Comparison of ENCODE assay signal across 2 cellular contexts in the genomic region with DNA sequence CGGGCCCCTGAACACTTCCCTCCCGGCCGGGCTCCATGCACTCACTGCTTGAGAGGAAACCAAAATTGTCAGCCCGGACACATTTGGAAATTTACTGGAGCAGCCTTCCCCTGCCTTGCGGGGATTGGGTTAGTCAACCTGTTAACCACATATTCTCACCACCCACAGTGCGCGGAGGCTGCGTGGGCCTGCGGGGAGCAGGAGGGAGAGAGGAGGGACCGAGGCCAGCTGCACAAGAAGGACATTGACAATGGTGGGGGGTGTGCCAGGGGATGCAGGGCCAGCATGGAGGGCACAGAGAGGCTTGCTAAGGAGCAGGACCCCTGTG.
TF ChIP-seq lines count a peak whose summit lies in the region.

No MANE protein-coding gene starts in this region.

TF ChIP-seq in WTC11, 78 proteins besides CTCF, POLR2A, EP300 and RAD21 (continued from another document):
- TF ChIP-seq, protein P1, sequence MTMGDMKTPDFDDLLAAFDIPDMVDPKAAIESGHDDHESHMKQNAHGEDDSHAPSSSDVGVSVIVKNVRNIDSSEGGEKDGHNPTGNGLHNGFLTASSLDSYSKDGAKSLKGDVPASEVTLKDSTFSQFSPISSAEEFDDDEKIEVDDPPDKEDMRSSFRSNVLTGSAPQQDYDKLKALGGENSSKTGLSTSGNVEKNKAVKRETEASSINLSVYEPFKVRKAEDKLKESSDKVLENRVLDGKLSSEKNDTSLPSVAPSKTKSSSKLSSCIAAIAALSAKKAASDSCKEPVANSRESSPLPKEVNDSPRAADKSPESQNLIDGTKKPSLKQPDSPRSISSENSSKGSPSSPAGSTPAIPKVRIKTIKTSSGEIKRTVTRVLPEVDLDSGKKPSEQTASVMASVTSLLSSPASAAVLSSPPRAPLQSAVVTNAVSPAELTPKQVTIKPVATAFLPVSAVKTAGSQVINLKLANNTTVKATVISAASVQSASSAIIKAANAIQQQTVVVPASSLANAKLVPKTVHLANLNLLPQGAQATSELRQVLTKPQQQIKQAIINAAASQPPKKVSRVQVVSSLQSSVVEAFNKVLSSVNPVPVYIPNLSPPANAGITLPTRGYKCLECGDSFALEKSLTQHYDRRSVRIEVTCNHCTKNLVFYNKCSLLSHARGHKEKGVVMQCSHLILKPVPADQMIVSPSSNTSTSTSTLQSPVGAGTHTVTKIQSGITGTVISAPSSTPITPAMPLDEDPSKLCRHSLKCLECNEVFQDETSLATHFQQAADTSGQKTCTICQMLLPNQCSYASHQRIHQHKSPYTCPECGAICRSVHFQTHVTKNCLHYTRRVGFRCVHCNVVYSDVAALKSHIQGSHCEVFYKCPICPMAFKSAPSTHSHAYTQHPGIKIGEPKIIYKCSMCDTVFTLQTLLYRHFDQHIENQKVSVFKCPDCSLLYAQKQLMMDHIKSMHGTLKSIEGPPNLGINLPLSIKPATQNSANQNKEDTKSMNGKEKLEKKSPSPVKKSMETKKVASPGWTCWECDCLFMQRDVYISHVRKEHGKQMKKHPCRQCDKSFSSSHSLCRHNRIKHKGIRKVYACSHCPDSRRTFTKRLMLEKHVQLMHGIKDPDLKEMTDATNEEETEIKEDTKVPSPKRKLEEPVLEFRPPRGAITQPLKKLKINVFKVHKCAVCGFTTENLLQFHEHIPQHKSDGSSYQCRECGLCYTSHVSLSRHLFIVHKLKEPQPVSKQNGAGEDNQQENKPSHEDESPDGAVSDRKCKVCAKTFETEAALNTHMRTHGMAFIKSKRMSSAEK (CRISPR knock-in tag; IDR thresholded peaks at IDR 0.05; ENCODE audit: borderline replicate concordance): no peak
- no peak for TF ChIP-seq ERG (CRISPR knock-in tag; IDR thresholded peaks at IDR 0.05)
- TF ChIP-seq SMAD4 (CRISPR knock-in tag; IDR thresholded peaks at IDR 0.05): no peak
- no peak for TF ChIP-seq HMGA2 (CRISPR knock-in tag; IDR thresholded peaks at IDR 0.05)
- no peak for TF ChIP-seq ZMAT4 (CRISPR knock-in tag; IDR thresholded peaks at IDR 0.05)
- TF ChIP-seq, protein P2, sequence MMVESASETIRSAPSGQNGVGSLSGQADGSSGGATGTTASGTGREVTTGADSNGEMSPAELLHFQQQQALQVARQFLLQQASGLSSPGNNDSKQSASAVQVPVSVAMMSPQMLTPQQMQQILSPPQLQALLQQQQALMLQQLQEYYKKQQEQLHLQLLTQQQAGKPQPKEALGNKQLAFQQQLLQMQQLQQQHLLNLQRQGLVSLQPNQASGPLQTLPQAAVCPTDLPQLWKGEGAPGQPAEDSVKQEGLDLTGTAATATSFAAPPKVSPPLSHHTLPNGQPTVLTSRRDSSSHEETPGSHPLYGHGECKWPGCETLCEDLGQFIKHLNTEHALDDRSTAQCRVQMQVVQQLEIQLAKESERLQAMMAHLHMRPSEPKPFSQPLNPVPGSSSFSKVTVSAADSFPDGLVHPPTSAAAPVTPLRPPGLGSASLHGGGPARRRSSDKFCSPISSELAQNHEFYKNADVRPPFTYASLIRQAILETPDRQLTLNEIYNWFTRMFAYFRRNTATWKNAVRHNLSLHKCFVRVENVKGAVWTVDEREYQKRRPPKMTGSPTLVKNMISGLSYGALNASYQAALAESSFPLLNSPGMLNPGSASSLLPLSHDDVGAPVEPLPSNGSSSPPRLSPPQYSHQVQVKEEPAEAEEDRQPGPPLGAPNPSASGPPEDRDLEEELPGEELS (CRISPR knock-in tag; IDR thresholded peaks at IDR 0.05): no peak
- TF ChIP-seq AFF4 (CRISPR knock-in tag; IDR thresholded peaks at IDR 0.05; ENCODE audit: borderline replicate concordance): no peak
- no peak for TF ChIP-seq SP1 (CRISPR knock-in tag; conservative IDR thresholded peaks at IDR 0.05)
- no peak for TF ChIP-seq ZNF219 (CRISPR knock-in tag; IDR thresholded peaks at IDR 0.05; ENCODE audit: borderline replicate concordance)
- no peak for TF ChIP-seq PRRX2 (CRISPR knock-in tag; IDR thresholded peaks at IDR 0.05)
- no peak for TF ChIP-seq FOXP1 (CRISPR knock-in tag; IDR thresholded peaks at IDR 0.05; ENCODE audit: borderline replicate concordance)

TF ChIP-seq in HepG2, 621 proteins besides CTCF, POLR2A, EP300 and RAD21:
- TF ChIP-seq ZNF407 (CRISPR knock-in tag; IDR thresholded peaks at IDR 0.05; ENCODE audit: not compliant biosample characterization): no peak
- TF ChIP-seq TERF1 (CRISPR knock-in tag; IDR thresholded peaks at IDR 0.05): no peak
- TF ChIP-seq FOSL1 (CRISPR knock-in tag; IDR thresholded peaks at IDR 0.05; ENCODE audit: borderline replicate concordance): no peak
- TF ChIP-seq ZNF572 (CRISPR knock-in tag; IDR thresholded peaks at IDR 0.05): no peak
- no peak for TF ChIP-seq TBL1XR1 (IDR thresholded peaks at IDR 0.05; ENCODE audit: borderline replicate concordance, low read length, partially characterized antibody)
- no peak for TF ChIP-seq ZNF576 (CRISPR knock-in tag; IDR thresholded peaks at IDR 0.05)
- no peak for TF ChIP-seq ZBTB8A (CRISPR knock-in tag; IDR thresholded peaks at IDR 0.05; ENCODE audit: borderline replicate concordance, low read depth)
- TF ChIP-seq, protein P2 (CRISPR knock-in tag; IDR thresholded peaks at IDR 0.05): no peak
- TF ChIP-seq PITX1 (CRISPR knock-in tag; IDR thresholded peaks at IDR 0.05): no peak
